8 cellular contexts compared by ENCODE assay signal in the genomic region with DNA sequence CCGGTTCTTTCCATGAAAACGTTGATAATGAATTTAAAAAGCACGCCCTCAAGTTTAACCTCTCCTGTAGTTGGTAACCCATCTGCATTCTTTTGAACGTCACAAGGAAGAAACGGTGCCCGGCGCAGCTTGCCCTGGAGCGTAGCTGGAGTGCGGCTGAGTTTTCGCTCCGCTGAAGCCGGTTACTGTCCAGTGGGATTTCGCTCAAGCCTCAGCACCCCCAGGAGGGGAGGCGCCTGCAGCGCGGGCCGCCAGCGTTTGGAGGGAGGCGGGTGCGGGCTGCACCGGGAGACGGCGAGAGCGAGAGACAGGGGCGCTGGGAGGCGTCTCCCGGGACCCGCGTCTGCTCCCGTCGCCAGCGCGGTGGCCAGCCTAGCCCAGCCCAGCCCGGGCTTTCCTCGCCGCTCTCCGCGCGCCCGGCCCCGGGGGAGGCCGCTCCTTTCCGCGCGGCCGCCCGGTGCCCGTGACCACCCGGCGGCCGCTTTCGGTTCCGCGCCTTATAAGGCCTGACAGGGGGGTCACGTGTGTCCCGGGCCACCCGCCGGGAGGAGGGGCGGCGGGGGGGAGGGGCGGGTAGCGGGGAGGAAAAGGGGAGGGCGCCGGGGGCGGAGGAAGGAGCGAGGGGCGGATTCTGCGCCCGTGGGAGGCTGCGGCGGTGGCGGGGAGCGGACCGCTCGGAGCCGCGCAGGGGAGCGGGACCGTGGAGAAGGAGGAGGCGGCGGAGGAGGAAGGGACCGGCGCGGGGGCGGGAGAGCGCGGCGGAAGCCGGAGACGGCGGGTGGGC. TPM values are rescaled to one million over a fixed set of nuclear protein-coding genes. Genes with fewer than 3 reads are reported as not detected.
A peak's percentile ranks its signal among the peaks of the same experiment; 100 is the strongest.
DNase-seq lines count a peak whose midpoint lies in the region; ATAC-seq and TF ChIP-seq lines count a peak whose summit lies in the region.

No MANE protein-coding gene starts in this region.

- WGBS in gastroesophageal sphincter (ENCODE audit: low coverage in 1 of 2), 2 donors = 0% methylated on average over 15 to 31 of the region's 91 CpGs

- DNase-seq in SHP77 (lab: John Stamatoyannopoulos, UW) (peak; percentile 68 to 76), nucleus accumbens (lab: John Stamatoyannopoulos, UW) (peak in 55 of 56 donors; percentile 28 to 91 (median 82)), superior temporal gyrus (ENCODE audit: extremely low spot score) (peak; percentile 77)
- DNase-seq in activated naive CD4-positive, alpha-beta T cell treated with Interleukin-2 at 50 U/mL for 16 hours = peak; percentile 87

- H4K20me1 ChIP-seq in DOHH2 (ENCODE audit: control insufficient read depth, insufficient read depth, low read depth, low read length) = 0 out of 2 replicates have a peak, but pooled peaks cover 4% of the 10 kb centered on the region

- H3K27ac ChIP-seq in DOHH2 (ENCODE audit: low read depth, low read length) (peak overlapping the region; percentile 20; the same call in 1 of the 2 replicates), gastroesophageal sphincter (peak overlapping the region; percentile 93 to 99 (median 98))

- TF ChIP-seq RAD21 in Ishikawa (IDR thresholded peaks at IDR 0.05; ENCODE audit: low read depth) = no peak

- no peaks in the 10 kb centered on the region for H3K9me2 ChIP-seq in DOHH2 (replicated peaks; ENCODE audit: control insufficient read depth, low read length)

- TF ChIP-seq EP300 in Ishikawa (IDR thresholded peaks at IDR 0.05; ENCODE audit: borderline replicate concordance) = no peak
- TF ChIP-seq EP300 in gastroesophageal sphincter (IDR thresholded peaks at IDR 0.05) = no peak

- H3K4me3 ChIP-seq in DOHH2 (ENCODE audit: low read length) (peak overlapping the region; percentile 77), gastroesophageal sphincter (peak overlapping the region; percentile 81 to 88)

- peak; percentile 84 to 92 for TF ChIP-seq POLR2A in gastroesophageal sphincter (IDR thresholded peaks at IDR 0.05)

- H3F3A ChIP-seq in DOHH2 (ENCODE audit: control insufficient read depth, insufficient read depth) = 0 out of 2 replicates have a peak, but pooled peaks cover 3% of the 10 kb centered on the region

- 0 out of 2 replicates have a peak, but pooled peaks cover 5% of the 10 kb centered on the region for H3K27me3 ChIP-seq in DOHH2 (ENCODE audit: control insufficient read depth, low read length)
- H3K27me3 ChIP-seq in gastroesophageal sphincter = no peaks in the 10 kb centered on the region

- H3K79me2 ChIP-seq in DOHH2 (ENCODE audit: control insufficient read depth, low read length) = peaks cover 32% of the 10 kb centered on the region

- H3K36me3 ChIP-seq in DOHH2 (ENCODE audit: control insufficient read depth, low read length) (no peaks in the 10 kb centered on the region), gastroesophageal sphincter (no peaks in the 10 kb centered on the region)

- H3K4me1 ChIP-seq in DOHH2 (ENCODE audit: control insufficient read depth, low read length) (peaks cover 21% of the 10 kb centered on the region), gastroesophageal sphincter (peaks cover 0 to 31% (median 0%) of the 10 kb centered on the region in 3 donors)

- peak overlapping the region; percentile 86 for H3K4me2 ChIP-seq in DOHH2 (ENCODE audit: low read length)

- ATAC-seq in GM21619 (IDR thresholded peaks at IDR 0.05; ENCODE audit: unreplicated experiment) (peak; percentile 64), gastroesophageal sphincter (peak; percentile 92)

- TF ChIP-seq CTCF in DOHH2 (IDR thresholded peaks at IDR 0.05; ENCODE audit: low read depth, low read length, poor library complexity, severe bottlenecking) (no peak), gastroesophageal sphincter (IDR thresholded peaks at IDR 0.05) (peak in 3 of 4 experiments; percentile 3 to 27 (median 22))

- H3K9me3 ChIP-seq in DOHH2 (ENCODE audit: control insufficient read depth, insufficient read depth, low read length) = 0 out of 2 replicates have a peak, but pooled peaks cover 2% of the 10 kb centered on the region
- H3K9me3 ChIP-seq in gastroesophageal sphincter = no peaks in the 10 kb centered on the region

TF ChIP-seq in Ishikawa, 13 proteins besides CTCF, POLR2A, EP300 and RAD21:
- TF ChIP-seq EGR1 (IDR thresholded peaks at IDR 0.05) (peak; percentile 80), FOXM1 (IDR thresholded peaks at IDR 0.05; ENCODE audit: borderline replicate concordance, low read depth) (no peak), NFIC (IDR thresholded peaks at IDR 0.05) (0 out of 2 replicates have a peak, but pooled peaks have one; percentile 12), TAF1 (IDR thresholded peaks at IDR 0.05; ENCODE audit: low read depth) (no peak), ZBTB7A (IDR thresholded peaks at IDR 0.05; ENCODE audit: low read depth) (0 out of 2 replicates have a peak, but pooled peaks have one; percentile 50), TEAD4 (IDR thresholded peaks at IDR 0.05) (peak; percentile 11; the same call in 1 of the 2 replicates)
- TF ChIP-seq, protein P1, sequence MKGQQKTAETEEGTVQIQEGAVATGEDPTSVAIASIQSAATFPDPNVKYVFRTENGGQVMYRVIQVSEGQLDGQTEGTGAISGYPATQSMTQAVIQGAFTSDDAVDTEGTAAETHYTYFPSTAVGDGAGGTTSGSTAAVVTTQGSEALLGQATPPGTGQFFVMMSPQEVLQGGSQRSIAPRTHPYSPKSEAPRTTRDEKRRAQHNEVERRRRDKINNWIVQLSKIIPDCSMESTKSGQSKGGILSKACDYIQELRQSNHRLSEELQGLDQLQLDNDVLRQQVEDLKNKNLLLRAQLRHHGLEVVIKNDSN (IDR thresholded peaks at IDR 0.05) = peak; percentile 87

RNA-seq across cellular contexts. Expression of a gene that starts 8.3 kb away (rescaled TPM):
- 10 to 100 TPM; 18.6 to 32.5 (median 19.6) TPM for total RNA-seq in gastroesophageal sphincter

Comparison
In these comparisons a context has a peak if more than half of its experiments do, and no peak if none do; other contexts are left out.
1. Peak in every context shown above with its lines: DNase-seq, ATAC-seq, H3K4me3 ChIP-seq and H3K27ac ChIP-seq.